Comparison of ENCODE assay signal across 8 cellular contexts in genomic region chr4:128811571-128812359, GRCh38. TPM values are rescaled to one million over a fixed set of nuclear protein-coding genes. Genes with fewer than 3 reads are reported as not detected.
DNase-seq lines count a peak whose midpoint lies in the region; ATAC-seq and TF ChIP-seq lines count a peak whose summit lies in the region.

No MANE protein-coding gene starts in this region.

- H3K9ac ChIP-seq in HUES64 (ENCODE audit: low read depth, low read length) (peak overlapping the region; percentile 93), OCI-LY1 (ENCODE audit: low read length) (peak overlapping the region; percentile 94), mucosa of rectum (ENCODE audit: low read depth in 1 of 2, low read length in 2 of 2) (peak overlapping the region; percentile 68 to 73)

- H3K4me2 ChIP-seq in OCI-LY1 (ENCODE audit: low read length), result peak overlapping the region; percentile 89

- H3K79me2 ChIP-seq in OCI-LY1 (ENCODE audit: insufficient read depth, low read length), result peaks cover 46% of the 10 kb centered on the region

- TF ChIP-seq CTCF in OCI-LY1 (IDR thresholded peaks at IDR 0.05; ENCODE audit: low read length), result no peak

- DNase-seq in DMS114 treated with DMSO at 0.1 percent for 48 hours (lab: John Stamatoyannopoulos, UW; ENCODE audit: unreplicated experiment) (peak; percentile 61), activated T-cell treated with anti-CD3 and anti-CD28 coated beads for 24 hours (ENCODE audit: low read depth) (peak; percentile 81), epithelial cell of prostate (ENCODE audit: low read depth, low spot score) (no peak)
- peak; percentile 90 for DNase-seq in stimulated activated CD8-positive, alpha-beta memory T cell treated with anti-CD3 and anti-CD28 coated beads, Interleukin-4, amount 100 ng/mL, for 48 hours

- H3K4me3 ChIP-seq in HUES64 (ENCODE audit: low read length) (peak overlapping the region; percentile 94), OCI-LY1 (ENCODE audit: low read depth, low read length, poor library complexity, severe bottlenecking) (peak overlapping the region; percentile 77), mucosa of rectum (ENCODE audit: low read length in 2 of 2) (peak overlapping the region; percentile 91 to 95)

- H3K9me3 ChIP-seq in HUES64 (ENCODE audit: insufficient read depth, low read depth, low read length) (no peaks in the 10 kb centered on the region), OCI-LY1 (ENCODE audit: low read length) (no peaks in the 10 kb centered on the region), mucosa of rectum (ENCODE audit: control insufficient read depth in 2 of 2, low read length in 2 of 2) (no peaks in the 10 kb centered on the region)

- H3K9me2 ChIP-seq in OCI-LY1 (ENCODE audit: low read depth, low read length), result no peaks in the 10 kb centered on the region

- H2AFZ ChIP-seq in OCI-LY1 (ENCODE audit: low read length), result no peak overlapping the region

- H4K20me1 ChIP-seq in OCI-LY1 (ENCODE audit: insufficient read depth, low read length), result no peaks in the 10 kb centered on the region

- no peaks in the 10 kb centered on the region for H3F3A ChIP-seq in OCI-LY1 (ENCODE audit: insufficient read depth, low read length)

- H3K4me1 ChIP-seq in HUES64 (ENCODE audit: insufficient read depth, low read length), result peaks cover 34% of the 10 kb centered on the region
- H3K4me1 ChIP-seq in OCI-LY1 (ENCODE audit: insufficient read depth, low read length, severe bottlenecking), result peaks cover 28% of the 10 kb centered on the region
- peaks cover 11 to 12% of the 10 kb centered on the region in 2 donors for H3K4me1 ChIP-seq in mucosa of rectum (ENCODE audit: control insufficient read depth in 2 of 2, insufficient read depth in 2 of 2, low read length in 2 of 2)

- H3K27me3 ChIP-seq in HUES64 (ENCODE audit: insufficient read depth, low read length) (no peaks in the 10 kb centered on the region), OCI-LY1 (ENCODE audit: insufficient read depth, low read length) (no peaks in the 10 kb centered on the region), mucosa of rectum (ENCODE audit: control insufficient read depth in 2 of 2, insufficient read depth in 2 of 2, low read length in 2 of 2) (no peaks in the 10 kb centered on the region)

- WGBS in HUES64, result under 1% methylated on average over 105 of the region's 108 CpGs

- peaks cover 11% of the 10 kb centered on the region for H3K36me3 ChIP-seq in HUES64 (ENCODE audit: insufficient read depth, low read length)
- peaks cover 7% of the 10 kb centered on the region; the same call in 1 of the 2 replicates for H3K36me3 ChIP-seq in OCI-LY1 (ENCODE audit: insufficient read depth, low read length)
- H3K36me3 ChIP-seq in mucosa of rectum (ENCODE audit: control insufficient read depth in 2 of 2, insufficient read depth in 2 of 2, low read length in 2 of 2), result no peaks in the 10 kb centered on the region

- H3K27ac ChIP-seq in HUES64 (ENCODE audit: low read depth, low read length) (peak overlapping the region; percentile 100), OCI-LY1 (ENCODE audit: low read depth, low read length, poor library complexity, severe bottlenecking) (peak overlapping the region; percentile 93), epithelial cell of prostate (peak overlapping the region; percentile 81), mucosa of rectum (ENCODE audit: low read depth in 2 of 2, low read length in 2 of 2) (peak overlapping the region; percentile 78 to 92)

- peak; percentile 46 for ATAC-seq in GM21526 (IDR thresholded peaks at IDR 0.05; ENCODE audit: low FRiP score, unreplicated experiment)

RNA-seq across cellular contexts. Expression of gene JADE1, which starts 2.3 kb away (rescaled TPM):
- 53.4 TPM for polyA plus RNA-seq in HUES64 (2013, experiment 1 of 2)
- 47.4 TPM for polyA plus RNA-seq in HUES64 (2013, experiment 2 of 2)
